7 cellular contexts compared by ENCODE assay signal in the genomic region with DNA sequence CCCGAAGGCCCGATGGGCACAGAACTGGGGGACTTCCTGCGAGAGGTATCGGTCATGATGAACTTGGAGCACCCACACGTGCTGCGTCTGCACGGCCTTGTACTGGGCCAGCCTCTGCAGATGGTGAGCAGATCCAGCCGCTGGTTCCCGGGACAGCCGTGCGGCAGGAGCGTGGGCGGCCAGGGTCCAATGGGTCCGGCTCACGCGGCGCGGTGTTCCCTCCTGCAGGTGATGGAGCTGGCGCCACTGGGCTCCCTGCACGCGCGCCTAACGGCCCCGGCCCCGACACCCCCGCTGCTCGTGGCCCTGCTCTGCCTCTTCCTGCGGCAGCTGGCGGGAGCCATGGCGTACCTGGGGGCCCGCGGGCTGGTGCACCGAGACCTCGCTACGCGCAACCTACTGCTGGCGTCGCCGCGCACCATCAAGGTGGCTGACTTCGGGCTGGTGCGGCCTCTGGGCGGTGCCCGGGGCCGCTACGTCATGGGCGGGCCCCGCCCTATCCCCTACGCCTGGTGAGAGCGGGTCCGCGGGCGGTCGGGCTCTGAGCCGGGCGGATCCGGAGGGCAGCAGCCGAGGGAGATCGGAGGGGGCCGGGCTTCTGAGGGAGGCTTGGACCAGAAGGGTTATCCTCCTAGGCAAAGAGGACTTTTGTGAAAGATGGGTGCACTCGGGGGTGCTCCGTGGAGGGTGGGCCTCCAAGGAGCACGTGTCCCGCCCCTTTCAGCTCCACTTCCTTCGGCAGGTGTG. TPM values are rescaled to one million over a fixed set of nuclear protein-coding genes. Genes with fewer than 3 reads are reported as not detected.
DNase-seq lines count a peak whose midpoint lies in the region; ATAC-seq and TF ChIP-seq lines count a peak whose summit lies in the region.
"Had no signal": no experiment of that assay in that cellular context is flagged by ENCODE, and none has a peak within 500 bp of the region (broad histone marks: within the 10 kb centered on the region; RNA-seq: fewer than 3 reads in every experiment).

No MANE protein-coding gene starts in this region.

- no peak overlapping the region for H3K27ac Mint-ChIP-seq in GM23338

- H3K9me3 Mint-ChIP-seq in GM23338, result peaks cover 6% of the 10 kb centered on the region

- H3K4me3 Mint-ChIP-seq in GM23338, result peak overlapping the region; percentile 66; the same call in 2 of the 3 replicates

- peaks cover 42% of the 10 kb centered on the region for H3K27me3 ChIP-seq in GM23338 (ENCODE audit: insufficient read depth)

- H3K4me2 ChIP-seq in GM23338, result peak overlapping the region; percentile 95

- H3K36me3 ChIP-seq in GM23338 (ENCODE audit: insufficient read depth), result no peaks in the 10 kb centered on the region; the same call in 1 of the 2 replicates

- H3K79me2 ChIP-seq in GM23338 (replicated peaks; ENCODE audit: insufficient read depth), result no peaks in the 10 kb centered on the region

- peaks cover 20% of the 10 kb centered on the region; the same call in 1 of the 2 replicates for H3F3A ChIP-seq in GM23338 (replicated peaks; ENCODE audit: low read depth)

- peaks cover 40% of the 10 kb centered on the region for H3K27me3 Mint-ChIP-seq in GM23338 (ENCODE audit: insufficient read depth, low read depth, poor library complexity)

- peak overlapping the region; percentile 81; the same call in 1 of the 2 replicates for H2AFZ ChIP-seq in GM23338

- peaks cover 7% of the 10 kb centered on the region; the same call in 2 of the 3 replicates for H3K36me3 Mint-ChIP-seq in GM23338 (ENCODE audit: low read depth)

- DNase-seq in GM23338 (ENCODE audit: low spot score) (peak; percentile 91), fibroblast of mammary gland (ENCODE audit: low read depth) (no peak), NK-92 (lab: John Stamatoyannopoulos, UW; ENCODE audit: unreplicated experiment) (no peak)
- DNase-seq in stimulated activated CD4-positive, alpha-beta T cell treated with anti-CD3 and anti-CD28 coated beads, Interleukin-15, amount 100 ng/mL, for 48 hours (ENCODE audit: low read depth in 2 of 2), result peak; percentile 42 to 69

- no peaks in the 10 kb centered on the region; the same call in 1 of the 2 replicates for H4K20me1 ChIP-seq in GM23338 (replicated peaks; ENCODE audit: insufficient read depth)

- H3K4me1 ChIP-seq in GM23338 (ENCODE audit: insufficient read depth), result peaks cover 17% of the 10 kb centered on the region

- TF ChIP-seq CTCF in GM23338 (conservative IDR thresholded peaks at IDR 0.05; ENCODE audit: low read depth in 2 of 2), result no peak
- TF ChIP-seq CTCF in fibroblast of mammary gland (conservative IDR thresholded peaks at IDR 0.05; ENCODE audit: control insufficient read depth, insufficient read depth, low read depth, low read length), result no peak

- ATAC-seq in GM23338 (peak; percentile 88), GM18873 (IDR thresholded peaks at IDR 0.05; ENCODE audit: low FRiP score, unreplicated experiment) (no peak)
- ATAC-seq in activated CD4-positive, CD25-positive, alpha-beta regulatory T cell treated with anti-CD3 and anti-CD28 coated beads, Interleukin-2, amount 50 U/mL, for 24 hours, result peak; percentile 98 to 99

- H3K4me3 ChIP-seq in GM23338 (peak overlapping the region; percentile 74), fibroblast of mammary gland (ENCODE audit: control insufficient read depth, low read depth, low read length) (peak overlapping the region; percentile 22)

- H3K27ac ChIP-seq in GM23338 (ENCODE audit: low read depth), result no peak overlapping the region

- H3K4me1 Mint-ChIP-seq in GM23338, result peaks cover 21% of the 10 kb centered on the region

- no peaks in the 10 kb centered on the region for H3K9me2 ChIP-seq in GM23338 (ENCODE audit: insufficient read depth)

TF ChIP-seq in GM23338, 12 proteins besides CTCF, POLR2A, EP300 and RAD21:
- TF ChIP-seq POLR2AphosphoS5 (IDR thresholded peaks at IDR 0.05; ENCODE audit: low read depth), result peak; percentile 76
- TF ChIP-seq CREB1 (CRISPR knock-in tag; IDR thresholded peaks at IDR 0.05; ENCODE audit: low read depth), result peak; percentile 88
- TF ChIP-seq REST (IDR thresholded peaks at IDR 0.05; ENCODE audit: unreplicated experiment), result peak; percentile 9
- no peak for TF ChIP-seq EZH2 (IDR thresholded peaks at IDR 0.05; ENCODE audit: low read depth, unreplicated experiment)

RNA-seq across cellular contexts. Expression of gene TNK1, which starts 3.0 kb away (rescaled TPM):
- total RNA-seq in GM23338 (2014; rRNA removed; shearing (Covaris generic)), result 8.9 and 15.0 TPM in 2 replicates
- polyA plus RNA-seq in GM23338 (2016; fragmentation: Nextera tagmentation; extraction: Ambion mirVana), result 6.1 TPM in 2 replicates

RNA-seq across cellular contexts. Expression of gene PLSCR3, which starts 10.4 kb away (rescaled TPM):
- 34.3 and 41.7 TPM in 2 replicates for total RNA-seq in GM23338 (2014; rRNA removed; shearing (Covaris generic))
- polyA plus RNA-seq in GM23338 (2016; fragmentation: Nextera tagmentation; extraction: Ambion mirVana), result 29.5 and 30.0 TPM in 2 replicates

RNA-seq across cellular contexts. Expression of gene TMEM256, which starts 20.0 kb away (rescaled TPM):
- 127 and 138 TPM in 2 replicates for total RNA-seq in GM23338 (2014; rRNA removed; shearing (Covaris generic))
- 197 and 227 TPM in 2 replicates for polyA plus RNA-seq in GM23338 (2016; fragmentation: Nextera tagmentation; extraction: Ambion mirVana)

RNA-seq across cellular contexts. Expression of gene NLGN2, which starts 23.7 kb away (rescaled TPM):
- total RNA-seq in GM23338 (2014; rRNA removed; shearing (Covaris generic)), result 26.8 and 38.7 TPM in 2 replicates
- 14.4 TPM in 2 replicates for polyA plus RNA-seq in GM23338 (2016; fragmentation: Nextera tagmentation; extraction: Ambion mirVana)

RNA-seq across cellular contexts. Expression of gene TMEM95, which starts 29.0 kb away (rescaled TPM):
- not detected in 2 replicates for total RNA-seq in GM23338 (2014; rRNA removed; shearing (Covaris generic))
- polyA plus RNA-seq in GM23338 (2016; fragmentation: Nextera tagmentation; extraction: Ambion mirVana), result not detected in 2 replicates
- total RNA-seq: lung microvascular endothelial cell had no signal

Comparison
In these comparisons a context has a peak if more than half of its experiments do, and no peak if none do; other contexts are left out.
1. DNase-seq: peak in GM23338 (single experiment) and stimulated activated CD4-positive, alpha-beta T cell treated with anti-CD3 and anti-CD28 coated beads, Interleukin-15, amount 100 ng/mL, for 48 hours (2 of 2); none in fibroblast of mammary gland (single experiment) and NK-92 (single experiment).